In genomic region chr7:7920481-7920880, GRCh38 we compare ENCODE assay signal across 9 cellular contexts. TPM values are rescaled to one million over a fixed set of nuclear protein-coding genes. Genes with fewer than 3 reads are reported as not detected.
DNase-seq lines count a peak whose midpoint lies in the region; ATAC-seq, FAIRE-seq and TF ChIP-seq lines count a peak whose summit lies in the region.
"Had no signal": no experiment of that assay in that cellular context is flagged by ENCODE, and none has a peak within 500 bp of the region (broad histone marks: within the 10 kb centered on the region; RNA-seq: fewer than 3 reads in every experiment).

No MANE protein-coding gene starts in this region.

- peaks cover 37 to 55% (median 50%) of the 10 kb centered on the region in 3 donors for H3K4me1 Mint-ChIP-seq in IgD-negative memory B cell

- dilution Hi-C loops in keratinocyte (cut with MboI; ENCODE audit: extremely low pct_ligation_motif_present, low sequenced_read_pairs) = no loop called here

- peak overlapping the region; percentile 10 to 92 (median 80) for H3K4me3 Mint-ChIP-seq in IgD-negative memory B cell

- H3K9me3 Mint-ChIP-seq in IgD-negative memory B cell = peaks cover 0 to 5% (median 1%) of the 10 kb centered on the region in 3 donors

- H3K27me3 ChIP-seq in keratinocyte (ENCODE audit: control insufficient read depth, extremely low read depth, insufficient read depth, low read length) (no peaks in the 10 kb centered on the region), esophagus squamous epithelium (no peaks in the 10 kb centered on the region), breast epithelium (no peaks in the 10 kb centered on the region)

- no peak overlapping the region for H3K9ac ChIP-seq in keratinocyte (ENCODE audit: control insufficient read depth, extremely low read depth, insufficient read depth, low read length)

- H3K4me2 ChIP-seq in keratinocyte (ENCODE audit: control insufficient read depth, extremely low read depth, insufficient read depth, low read depth, low read length) = peak overlapping the region; percentile 29

- H4K20me1 ChIP-seq in keratinocyte (ENCODE audit: control insufficient read depth, extremely low read depth, insufficient read depth, low read length) = no peaks in the 10 kb centered on the region

- WGBS in esophagus squamous epithelium, 2 donors = 43 to 45% methylated on average over 3 of the region's 3 CpGs

- DNase-seq in keratinocyte (ENCODE audit: low read depth, low spot score) = no peak
- DNase-seq in NCI-H1436 (lab: John Stamatoyannopoulos, UW) = no peak
- DNase-seq in esophagus squamous epithelium (lab: John Stamatoyannopoulos, UW) = no peak
- DNase-seq in breast epithelium (ENCODE audit: low spot score in 2 of 2) = no peak
- no peak for DNase-seq in COR-L47 (lab: John Stamatoyannopoulos, UW)
- DNase-seq: lower lobe of right lung had no signal

- H3K36me3 Mint-ChIP-seq in IgD-negative memory B cell = peaks cover 7% of the 10 kb centered on the region

- H3K27ac ChIP-seq in keratinocyte (ENCODE audit: control insufficient read depth, insufficient read depth, low read length) (no peak overlapping the region), esophagus squamous epithelium (no peak overlapping the region), breast epithelium (no peak overlapping the region)
- H3K27ac ChIP-seq: lower lobe of right lung had no signal

- intact Hi-C loops in esophagus squamous epithelium (cut with DNase I) = no loop called here
- intact Hi-C loops in breast epithelium (cut with DNase I; ENCODE audit: low total_unique reads) = no loop called here

- FAIRE-seq in keratinocyte (lab: Jason Lieb, UNC) = no peak

- peak overlapping the region; percentile 32 to 98 (median 95) for H3K27ac Mint-ChIP-seq in IgD-negative memory B cell

- H3K9me1 ChIP-seq in keratinocyte (ENCODE audit: control insufficient read depth, extremely low read depth, insufficient read depth, low read length) = no peaks in the 10 kb centered on the region

- TF ChIP-seq CTCF in keratinocyte (optimal IDR thresholded peaks at IDR 0.05 in 1 of 3, IDR thresholded peaks at IDR 0.05 in 1 of 3, conservative IDR thresholded peaks at IDR 0.05 in 1 of 3; ENCODE audit: extremely low read depth in 1 of 3, insufficient read depth in 2 of 3, low read length in 3 of 3) (no peak), esophagus squamous epithelium (IDR thresholded peaks at IDR 0.05) (no peak), breast epithelium (IDR thresholded peaks at IDR 0.05) (no peak)

- H3K9me3 ChIP-seq in keratinocyte (ENCODE audit: control insufficient read depth, low read depth, low read length) = no peaks in the 10 kb centered on the region
- H3K9me3 ChIP-seq in esophagus squamous epithelium = no peaks in the 10 kb centered on the region
- H3K9me3 ChIP-seq in breast epithelium = no peaks in the 10 kb centered on the region
- H3K9me3 ChIP-seq: lower lobe of right lung had no signal

- no peaks in the 10 kb centered on the region for H3K79me2 ChIP-seq in keratinocyte (ENCODE audit: control insufficient read depth, insufficient read depth, low read length)

- no peaks in the 10 kb centered on the region for H3K4me1 ChIP-seq in keratinocyte (ENCODE audit: control insufficient read depth, extremely low read depth, insufficient read depth, low read length)
- peaks cover 0 to 20% (median 9%) of the 10 kb centered on the region in 3 donors for H3K4me1 ChIP-seq in esophagus squamous epithelium
- no peaks in the 10 kb centered on the region for H3K4me1 ChIP-seq in breast epithelium

- H3K36me3 ChIP-seq in keratinocyte (ENCODE audit: control insufficient read depth in 2 of 2, extremely low read depth in 1 of 2, insufficient read depth in 2 of 2, low read length in 2 of 2) (no peaks in the 10 kb centered on the region), esophagus squamous epithelium (no peaks in the 10 kb centered on the region), breast epithelium (no peaks in the 10 kb centered on the region)
- H3K36me3 ChIP-seq: lower lobe of right lung had no signal

- ATAC-seq in GM18519 (IDR thresholded peaks at IDR 0.05; ENCODE audit: low FRiP score, unreplicated experiment) (peak; percentile 92), GM21528 (IDR thresholded peaks at IDR 0.05; ENCODE audit: low FRiP score, unreplicated experiment) (peak; percentile 90)

- no peaks in the 10 kb centered on the region for H3K27me3 Mint-ChIP-seq in IgD-negative memory B cell

- TF ChIP-seq POLR2A in esophagus squamous epithelium (IDR thresholded peaks at IDR 0.05) (no peak), breast epithelium (IDR thresholded peaks at IDR 0.05) (no peak)

- no peak overlapping the region for H2AFZ ChIP-seq in keratinocyte (ENCODE audit: control insufficient read depth, low read length)

- H3K4me3 ChIP-seq in keratinocyte (ENCODE audit: control insufficient read depth in 2 of 3, extremely low read depth in 1 of 3, insufficient read depth in 2 of 3, low read depth in 1 of 3, low read length in 3 of 3) (peak overlapping the region in 1 of 3 experiments; percentile 14), esophagus squamous epithelium (peak overlapping the region in 1 of 4 donors; percentile 29), breast epithelium (peak overlapping the region in 1 of 3 donors; percentile 26)
- H3K4me3 ChIP-seq: lower lobe of right lung had no signal

RNA-seq across cellular contexts. Expression of gene GLCCI1, which starts 48.1 kb away (rescaled TPM):
- polyA plus RNA-seq in IgD-negative memory B cell (4.9 TPM), keratinocyte (2.8 to 3.4 TPM (median 3.2 TPM) in 3 replicates)
- polyA plus RNA-seq in keratinocyte (2011; ENCODE audit: low read depth) = 7.4 TPM
- polyA plus RNA-seq in keratinocyte (2011; cell fraction: cytosol; rRNA removed) = 2.6 and 4.1 TPM in 2 replicates
- 5.6 and 5.7 TPM in 2 replicates for polyA plus RNA-seq in keratinocyte (2011; cell fraction: nucleus; rRNA removed)
- 1.6 and 5.6 TPM in 2 replicates for polyA plus RNA-seq in keratinocyte (2012; ENCODE audit: low replicate concordance)
- 0.56 to 5.2 TPM (median 3.3 TPM) in 3 replicates for polyA minus RNA-seq in keratinocyte
- 9.4 TPM for polyA minus RNA-seq in keratinocyte (2011; cell fraction: cytosol; rRNA and poly(A)+ RNA removed)
- polyA minus RNA-seq in keratinocyte (2011; cell fraction: nucleus; rRNA and poly(A)+ RNA removed) = 4.3 and 14.9 TPM in 2 replicates
- total RNA-seq in esophagus squamous epithelium (1 to 10 TPM; 1.5 to 9.9 (median 5.6) TPM), breast epithelium (10 to 100 TPM; 11.7 to 29.1 (median 18.4) TPM)
